21 cellular contexts compared by ENCODE assay signal in the genomic region with DNA sequence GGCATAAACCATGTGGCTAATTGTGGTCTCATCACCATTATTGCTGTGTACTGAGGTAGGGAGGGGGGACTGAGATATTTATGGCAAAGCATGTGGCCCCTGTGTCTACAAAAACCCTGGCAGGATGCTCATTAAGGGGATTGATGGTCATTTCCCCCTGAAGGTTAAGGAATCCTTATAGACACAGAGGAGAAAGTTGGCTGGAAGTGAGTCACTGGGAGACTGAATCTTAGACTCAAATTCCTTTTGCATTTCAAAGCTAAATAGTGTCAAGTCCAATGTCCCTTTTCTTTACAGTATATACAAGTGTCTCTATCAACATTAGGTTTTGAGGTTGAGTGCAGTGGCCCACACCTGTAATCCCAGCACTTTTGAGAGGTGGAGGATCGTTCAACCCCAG. TPM values are rescaled to one million over a fixed set of nuclear protein-coding genes. Genes with fewer than 3 reads are reported as not detected.
DNase-seq lines count a peak whose midpoint lies in the region; ATAC-seq and TF ChIP-seq lines count a peak whose summit lies in the region.
"Had no signal": no experiment of that assay in that cellular context is flagged by ENCODE, and none has a peak within 500 bp of the region (broad histone marks: within the 10 kb centered on the region; RNA-seq: fewer than 3 reads in every experiment).

No MANE protein-coding gene starts in this region.

- no peak for ATAC-seq in T-cell (replicated peaks in 1 of 4)
- ATAC-seq: GM23338, K562, WTC11 had no signal

- H3K27ac Mint-ChIP-seq in Calu3 (ENCODE audit: unreplicated experiment), result no peak overlapping the region
- peak overlapping the region; percentile 64 for H3K27ac Mint-ChIP-seq in progenitor cell of endocrine pancreas
- H3K27ac Mint-ChIP-seq in T-cell, result peak overlapping the region in 1 of 2 donors; percentile 48
- H3K27ac Mint-ChIP-seq: brain, endodermal cell, GM23338, type B pancreatic cell, WTC11 had no signal

- H3K27me3 Mint-ChIP-seq in Calu3 (ENCODE audit: unreplicated experiment), result no peaks in the 10 kb centered on the region
- no peaks in the 10 kb centered on the region for H3K27me3 Mint-ChIP-seq in progenitor cell of endocrine pancreas
- no peaks in the 10 kb centered on the region for H3K27me3 Mint-ChIP-seq in T-cell
- H3K27me3 Mint-ChIP-seq: activated naive CD8-positive, alpha-beta T cell treated with anti-CD3 and anti-CD28 coated beads for 36 hours; brain; type B pancreatic cell had no signal

- H3K4me1 Mint-ChIP-seq in Calu3 (ENCODE audit: low read depth, unreplicated experiment) (peaks cover 8% of the 10 kb centered on the region), progenitor cell of endocrine pancreas (ENCODE audit: low read depth) (peaks cover 2% of the 10 kb centered on the region), T-cell (peaks cover 0 to 7% (median 0%) of the 10 kb centered on the region in 3 donors)
- H3K4me1 Mint-ChIP-seq: activated naive CD8-positive, alpha-beta T cell treated with anti-CD3 and anti-CD28 coated beads for 36 hours; brain; endodermal cell; WTC11 had no signal

- H3K36me3 Mint-ChIP-seq in Calu3 (ENCODE audit: insufficient read depth, unreplicated experiment), result peaks cover 23% of the 10 kb centered on the region
- peaks cover 11% of the 10 kb centered on the region for H3K36me3 Mint-ChIP-seq in progenitor cell of endocrine pancreas (ENCODE audit: insufficient read depth)
- H3K36me3 Mint-ChIP-seq in T-cell, result peaks cover 29% of the 10 kb centered on the region
- H3K36me3 Mint-ChIP-seq: brain had no signal

- DNase-seq in Calu3, result no peak
- peak; percentile 62 for DNase-seq in HT1080 (ENCODE audit: low read depth)
- DNase-seq in astrocyte of the hippocampus (ENCODE audit: low read depth, low spot score), result peak; percentile 49
- DNase-seq in progenitor cell of endocrine pancreas (ENCODE audit: low spot score, unreplicated experiment), result no peak
- no peak for DNase-seq in GM10248 (ENCODE audit: extremely low spot score)
- no peak for DNase-seq in stimulated activated CD4-positive, alpha-beta T cell treated with anti-CD3 and anti-CD28 coated beads, Interleukin-15, amount 100 ng/mL, for 24 hours
- no peak for DNase-seq in T-cell
- DNase-seq: activated naive CD8-positive, alpha-beta T cell treated with anti-CD3 and anti-CD28 coated beads for 36 hours; colonic mucosa; endodermal cell; head of caudate nucleus; NCI-H1694 treated with DMSO at 0.1 percent for 48 hours; NCI-H82; PC-9; SJCRH30 had no signal

- BruUV-seq in Calu3 (replicated peaks; lab: Mats Ljungman, UMichigan), result TSS peak; percentile 30

- TF ChIP-seq CTCF in Calu3 (IDR thresholded peaks at IDR 0.05; ENCODE audit: unreplicated experiment), result no peak
- no peak for TF ChIP-seq CTCF in progenitor cell of endocrine pancreas (IDR thresholded peaks at IDR 0.05; ENCODE audit: unreplicated experiment)
- no peak for TF ChIP-seq CTCF in GM10248 (IDR thresholded peaks at IDR 0.05; ENCODE audit: control extremely low read depth, extremely low read depth, low read depth, missing control alignments)

- H3K4me3 Mint-ChIP-seq in Calu3 (ENCODE audit: low read depth, unreplicated experiment) (no peak overlapping the region), progenitor cell of endocrine pancreas (ENCODE audit: low read depth) (no peak overlapping the region), T-cell (no peak overlapping the region)
- H3K4me3 Mint-ChIP-seq: activated naive CD8-positive, alpha-beta T cell treated with anti-CD3 and anti-CD28 coated beads for 36 hours; brain; endodermal cell; GM23338; type B pancreatic cell; WTC11 had no signal

- POLR2A ChIA-PET in GM10248 (lab: Yijun Ruan, JAX), result interaction anchor here (0.7 kb wide), 1 partner anchor 153 kb away, joined by 3 read pairs; no protein-coding TSS in a partner anchor
- POLR2A ChIA-PET in T-cell (lab: Charles Lee), result no interaction called here

- CTCF ChIA-PET in Calu3 (lab: Charles Lee), result interaction anchor here (1.4 kb wide), 1 partner anchor 9 kb away, joined by 3 read pairs; no protein-coding TSS in a partner anchor
- CTCF ChIA-PET in GM10248 (lab: Yijun Ruan, JAX), result interaction anchor here (5.4 kb wide), 1 partner anchor 9 kb away, joined by 30 read pairs; the partner anchor contains the start of gene DACT3
- CTCF ChIA-PET in T-cell (lab: Charles Lee), result no interaction called here

- intact Hi-C loops in Calu3 (cut with micrococcal nuclease; ENCODE audit: unreplicated experiment), result no loop called here

- H3K9me3 Mint-ChIP-seq in Calu3 (ENCODE audit: low read depth, unreplicated experiment) (no peaks in the 10 kb centered on the region), progenitor cell of endocrine pancreas (ENCODE audit: low read depth) (no peaks in the 10 kb centered on the region), T-cell (no peaks in the 10 kb centered on the region)
- H3K9me3 Mint-ChIP-seq: brain, GM23338, type B pancreatic cell had no signal

RNA-seq across cellular contexts. Expression of gene DACT3, which starts 9.9 kb away (rescaled TPM):
- total RNA-seq in Calu3 (2022), result not detected in 2 replicates
- total RNA-seq in HT1080 (2014; rRNA removed; shearing (Covaris generic)), result 0.60 and 1.1 TPM in 2 replicates
- polyA plus RNA-seq in HT1080 (2015; cell fraction: cytosol; rRNA removed), result 0.69 and 1.1 TPM in 2 replicates
- 0.64 and 0.73 TPM in 2 replicates for polyA plus RNA-seq in HT1080 (2015; cell fraction: nucleus; rRNA removed)
- total RNA-seq in progenitor cell of endocrine pancreas, result 2.6 and 3.1 TPM in 2 replicates
- total RNA-seq in T-cell, result under 1 TPM; 0.15 to 0.56 (median 0.37) TPM

RNA-seq across cellular contexts. Expression of gene GNG8, which starts 34.9 kb away (rescaled TPM):
- total RNA-seq in Calu3 (2022) (not detected in 2 replicates), progenitor cell of endocrine pancreas (not detected in 2 replicates), T-cell (1 to 10 TPM in 3 of 5 donors, not detected in 2; 3.3 to 7.9 (median 3.6) TPM)
- not detected in 2 replicates for total RNA-seq in HT1080 (2014; rRNA removed; shearing (Covaris generic))
- polyA plus RNA-seq in HT1080 (2015; cell fraction: cytosol; rRNA removed), result not detected in 2 replicates
- polyA plus RNA-seq in HT1080 (2015; cell fraction: nucleus; rRNA removed), result not detected in 2 replicates
- total RNA-seq: colonic mucosa, endodermal cell, GM23338, K562, liver, PC-9, SJCRH30, WTC11 had no signal
- polyA plus RNA-seq: liver had no signal

RNA-seq across cellular contexts. Expression of gene PTGIR, which starts 46.0 kb away (rescaled TPM):
- total RNA-seq in Calu3 (2022), result not detected in 2 replicates
- total RNA-seq in HT1080 (2014; rRNA removed; shearing (Covaris generic)), result 1.7 and 1.8 TPM in 2 replicates
- polyA plus RNA-seq in HT1080 (2015; cell fraction: cytosol; rRNA removed), result 1.8 and 1.9 TPM in 2 replicates
- polyA plus RNA-seq in HT1080 (2015; cell fraction: nucleus; rRNA removed), result 5.1 and 7.7 TPM in 2 replicates
- total RNA-seq in progenitor cell of endocrine pancreas, result not detected in 2 replicates
- total RNA-seq in T-cell, result 1 to 10 TPM; 1.2 to 5.4 (median 3.5) TPM
- total RNA-seq: endodermal cell, GM23338, SJCRH30 had no signal
- polyA plus RNA-seq: GM23338 had no signal

RNA-seq across cellular contexts. Expression of gene PRKD2, which starts 46.0 kb away (rescaled TPM):
- total RNA-seq in Calu3 (2022) (98.3 and 110 TPM in 2 replicates), progenitor cell of endocrine pancreas (69.3 and 74.9 TPM in 2 replicates), T-cell (100 to 1,000 TPM; 121 to 145 (median 138) TPM)
- total RNA-seq in HT1080 (2014; rRNA removed; shearing (Covaris generic)), result 13.3 and 19.1 TPM in 2 replicates
- polyA plus RNA-seq in HT1080 (2015; cell fraction: cytosol; rRNA removed), result 23.0 and 29.0 TPM in 2 replicates
- polyA plus RNA-seq in HT1080 (2015; cell fraction: nucleus; rRNA removed), result 32.5 and 33.3 TPM in 2 replicates

Comparison
In these comparisons a context has a peak if more than half of its experiments do, and no peak if none do; other contexts are left out.
1. DNase-seq: peak in HT1080 (single experiment) and astrocyte of the hippocampus (single experiment); none in Calu3 (single experiment), progenitor cell of endocrine pancreas (single experiment), GM10248 (single experiment), stimulated activated CD4-positive, alpha-beta T cell treated with anti-CD3 and anti-CD28 coated beads, Interleukin-15, amount 100 ng/mL, for 24 hours (single experiment) and T-cell (0 of 34).
2. CTCF ChIA-PET loops: an anchor here in Calu3 (1.4 kb wide) and GM10248 (5.4 kb wide); none called in T-cell.